ENCODE assay signal across 15 cellular contexts in genomic region chr21:45365186-45365607, GRCh38. TPM values are rescaled to one million over a fixed set of nuclear protein-coding genes. Genes with fewer than 3 reads are reported as not detected.
DNase-seq lines count a peak whose midpoint lies in the region; ATAC-seq and TF ChIP-seq lines count a peak whose summit lies in the region.
"Had no signal": no experiment of that assay in that cellular context is flagged by ENCODE, and none has a peak within 500 bp of the region (broad histone marks: within the 10 kb centered on the region; RNA-seq: fewer than 3 reads in every experiment).

No MANE protein-coding gene starts in this region.

- intact Hi-C loops in PC-3 (cut with micrococcal nuclease): no loop called here
- intact Hi-C loops in thyroid gland (cut with DNase I): no loop called here

- H3K36me3 ChIP-seq in PC-3 (ENCODE audit: low read depth, low read length) (no peaks in the 10 kb centered on the region), esophagus (ENCODE audit: control insufficient read depth in 2 of 2, insufficient read depth in 2 of 2, low read length in 1 of 2) (no peaks in the 10 kb centered on the region), thyroid gland (no peaks in the 10 kb centered on the region)
- H3K36me3 ChIP-seq: HAP-1 had no signal

- H3K9me3 ChIP-seq in PC-3 (ENCODE audit: low read length): no peaks in the 10 kb centered on the region
- H3K9me3 ChIP-seq in esophagus (ENCODE audit: control insufficient read depth in 2 of 2, insufficient read depth in 1 of 2, low read depth in 1 of 2, low read length in 1 of 2): no peaks in the 10 kb centered on the region
- no peaks in the 10 kb centered on the region for H3K9me3 ChIP-seq in thyroid gland
- H3K9me3 ChIP-seq: HAP-1 had no signal

- H3K9ac ChIP-seq in PC-3 (ENCODE audit: low read length): peak overlapping the region; percentile 92

- no peaks in the 10 kb centered on the region for H3K27me3 Mint-ChIP-seq in mesothelial cell of epicardium (ENCODE audit: low read depth)

- H3K4me3 ChIP-seq in PC-3 (ENCODE audit: low read length) (no peak overlapping the region), esophagus (ENCODE audit: low read depth in 1 of 2, low read length in 2 of 2) (no peak overlapping the region), thyroid gland (replicated peaks in 1 of 3) (no peak overlapping the region)
- H3K4me3 ChIP-seq: HAP-1 had no signal

- no peaks in the 10 kb centered on the region for H3K79me2 ChIP-seq in PC-3 (ENCODE audit: low read length)

- 89 to 91% methylated on average over 25 of the region's 25 CpGs for WGBS in esophagus, 2 donors
- 91 to 96% methylated on average over 4 to 18 of the region's 25 CpGs for WGBS in thyroid gland, 2 donors

- POLR2A ChIA-PET in PC-3 (lab: Charles Lee; ENCODE audit: unreplicated experiment): no interaction called here

- peak overlapping the region; percentile 79 for H3K27ac Mint-ChIP-seq in mesothelial cell of epicardium
- H3K27ac Mint-ChIP-seq: CD8-positive, alpha-beta T cell had no signal

- BruUV-seq in PC-3 (replicated peaks; lab: Mats Ljungman, UMichigan): no TSS peak

- H3F3A ChIP-seq in PC-3 (ENCODE audit: low read length, unreplicated experiment): no peaks in the 10 kb centered on the region

- CTCF ChIA-PET in PC-3 (lab: Charles Lee): no interaction called here

- H3K4me1 Mint-ChIP-seq in mesothelial cell of epicardium: peaks cover 47% of the 10 kb centered on the region

- no peak for ATAC-seq in PC-3
- no peak for ATAC-seq in HG03159 (IDR thresholded peaks at IDR 0.05; ENCODE audit: unreplicated experiment)
- ATAC-seq: activated naive CD4-positive, alpha-beta T cell treated with anti-CD3 and anti-CD28 coated beads, Interleukin-2, amount 50 U/mL, for 72 hours; CD8-positive, alpha-beta T cell had no signal

- no peak overlapping the region for H3K4me3 Mint-ChIP-seq in mesothelial cell of epicardium
- H3K4me3 Mint-ChIP-seq: CD8-positive, alpha-beta T cell had no signal

- TF ChIP-seq CTCF in PC-3 (conservative IDR thresholded peaks at IDR 0.05; ENCODE audit: low read depth, low read length) (no peak), mesothelial cell of epicardium (IDR thresholded peaks at IDR 0.05; ENCODE audit: unreplicated experiment) (no peak), thyroid gland (IDR thresholded peaks at IDR 0.05) (no peak)

- H3K9me3 Mint-ChIP-seq in mesothelial cell of epicardium: no peaks in the 10 kb centered on the region
- H3K9me3 Mint-ChIP-seq: activated naive CD4-positive, alpha-beta T cell treated with anti-CD3 and anti-CD28 coated beads, Interleukin-2, amount 50 U/mL, for 72 hours; CD8-positive, alpha-beta T cell had no signal

- no peaks in the 10 kb centered on the region for H3K27me3 ChIP-seq in PC-3 (ENCODE audit: low read length)
- no peaks in the 10 kb centered on the region for H3K27me3 ChIP-seq in esophagus (ENCODE audit: control insufficient read depth in 1 of 2, insufficient read depth in 2 of 2, low read length in 2 of 2)
- H3K27me3 ChIP-seq in thyroid gland: no peaks in the 10 kb centered on the region

- no peak overlapping the region for H3K4me2 ChIP-seq in PC-3 (ENCODE audit: low read length)

- H3K36me3 Mint-ChIP-seq in mesothelial cell of epicardium: no peaks in the 10 kb centered on the region
- H3K36me3 Mint-ChIP-seq: activated naive CD4-positive, alpha-beta T cell treated with anti-CD3 and anti-CD28 coated beads, Interleukin-2, amount 50 U/mL, for 72 hours; CD8-positive, alpha-beta T cell had no signal

- H2AFZ ChIP-seq in PC-3 (ENCODE audit: low read length): no peak overlapping the region

- no peak for DNase-seq in PC-3
- DNase-seq in mesothelial cell of epicardium (ENCODE audit: low spot score in 2 of 2, unreplicated experiment in 2 of 2): no peak
- DNase-seq in thyroid gland: no peak
- DNase-seq in cerebellar cortex (ENCODE audit: low spot score): no peak
- DNase-seq in glomerular visceral epithelial cell (ENCODE audit: extremely low spot score): no peak
- no peak for DNase-seq in epidermal melanocyte (ENCODE audit: insufficient read length, low spot score)
- DNase-seq: CD8-positive, alpha-beta T cell; head of caudate nucleus; KG1; NCI-H2081 treated with DMSO at 0.1 percent for 48 hours; stimulated activated CD4-positive, alpha-beta T cell treated with anti-CD3 and anti-CD28 coated beads, Interleukin-12 subunit alpha, Interleukin-12 subunit beta, amount 100 ng/mL, for 4 hours had no signal

- no peaks in the 10 kb centered on the region for H4K20me1 ChIP-seq in PC-3 (ENCODE audit: low read length)

- H3K4me1 ChIP-seq in PC-3 (ENCODE audit: insufficient read depth, low read length): peaks cover 46% of the 10 kb centered on the region
- H3K4me1 ChIP-seq in esophagus (ENCODE audit: control insufficient read depth in 2 of 2, insufficient read depth in 2 of 2, low read length in 1 of 2): peaks cover 4 to 5% of the 10 kb centered on the region in 2 donors
- peaks cover 0 to 45% of the 10 kb centered on the region in 2 donors for H3K4me1 ChIP-seq in thyroid gland

- H3K27ac ChIP-seq in PC-3 (ENCODE audit: low read length) (peak overlapping the region; percentile 98), esophagus (ENCODE audit: low read depth in 2 of 2, low read length in 1 of 2) (peak overlapping the region; percentile 80 to 89), thyroid gland (peak overlapping the region; percentile 82 to 97 (median 93))

- no peaks in the 10 kb centered on the region for H3K9me2 ChIP-seq in PC-3 (replicated peaks; ENCODE audit: low read length)

- no peak for TF ChIP-seq POLR2A in thyroid gland (IDR thresholded peaks at IDR 0.05)

RNA-seq across cellular contexts. Expression of gene COL18A1, which starts 39.8 kb away (rescaled TPM):
- total RNA-seq in PC-3 (2014; rRNA removed) (77.0 and 85.5 TPM in 2 replicates), mesothelial cell of epicardium (302 to 315 TPM (median 305 TPM) in 3 replicates), thyroid gland (100 to 1,000 TPM; 105 to 264 (median 238) TPM)
- polyA plus RNA-seq in esophagus: 10 to 100 TPM; 29.7 to 29.9 TPM
